Comparison of ENCODE assay signal across 15 cellular contexts in genomic region chr22:23898006-23898974, GRCh38. TPM values are rescaled to one million over a fixed set of nuclear protein-coding genes. Genes with fewer than 3 reads are reported as not detected.
DNase-seq lines count a peak whose midpoint lies in the region; ATAC-seq and TF ChIP-seq lines count a peak whose summit lies in the region.
"Had no signal": no experiment of that assay in that cellular context is flagged by ENCODE, and none has a peak within 500 bp of the region (broad histone marks: within the 10 kb centered on the region; RNA-seq: fewer than 3 reads in every experiment).

No MANE protein-coding gene starts in this region.

- POLR2A ChIA-PET in activated CD4-positive, alpha-beta T cell treated with anti-CD3 and anti-CD28 coated beads for 36 hours (lab: Charles Lee): interaction anchor here (1.1 kb wide), 1 partner anchor 15 kb away, joined by 3 read pairs; no protein-coding TSS in a partner anchor
- POLR2A ChIA-PET in activated naive CD8-positive, alpha-beta T cell treated with anti-CD3 and anti-CD28 coated beads, Interleukin-2, amount 10 ng/mL, durations not matched to agents 7 days and 5 days (lab: Charles Lee): no interaction called here

- peaks cover 24% of the 10 kb centered on the region for H3K79me2 ChIP-seq in GM23248 (ENCODE audit: insufficient read depth)

- no peak for DNase-seq in activated CD4-positive, alpha-beta T cell treated with anti-CD3 and anti-CD28 coated beads, Interleukin-2, amount 10 ng/mL, durations not matched to agents 24 days and 14 days
- DNase-seq in activated CD4-positive, alpha-beta T cell treated with anti-CD3 and anti-CD28 coated beads for 36 hours: no peak
- DNase-seq in MG63 (peak; percentile 40), nephron progenitor cell (no peak), left lung (no peak), GM23248 (no peak)
- no peak for DNase-seq in activated naive CD8-positive, alpha-beta T cell treated with anti-CD3 and anti-CD28 coated beads, Interleukin-2, amount 10 ng/mL, durations not matched to agents 7 days and 5 days
- DNase-seq: activated gamma-delta T cell treated with Interleukin-2 at 50 U/mL for 16 hours, NCI-H2081, trophoblast cell, WERI-Rb-1 had no signal

- ATAC-seq in activated CD4-positive, alpha-beta T cell treated with anti-CD3 and anti-CD28 coated beads for 36 hours: no peak
- ATAC-seq in activated naive CD8-positive, alpha-beta T cell treated with anti-CD3 and anti-CD28 coated beads, Interleukin-2, amount 10 ng/mL, durations not matched to agents 7 days and 5 days (ENCODE audit: low read depth): no peak
- ATAC-seq in GM21381 (IDR thresholded peaks at IDR 0.05; ENCODE audit: unreplicated experiment) (no peak), left lung (no peak)
- ATAC-seq: natural killer cell treated with Interleukin-12 subunit alpha and Interleukin-12 subunit beta and Interleukin-15 and Interleukin-18, amount 100 ng/mL, for 72 hours; Panc1 had no signal

- H3K27ac ChIP-seq in left lung (no peak overlapping the region), GM23248 (no peak overlapping the region)
- H3K27ac ChIP-seq: WERI-Rb-1 had no signal

- H3K4me1 ChIP-seq in left lung (peaks cover 5 to 24% of the 10 kb centered on the region in 2 donors), GM23248 (ENCODE audit: insufficient read depth) (peaks cover 9% of the 10 kb centered on the region; the same call in 1 of the 2 replicates)

- peaks cover 22% of the 10 kb centered on the region; the same call in 1 of the 2 replicates for H3F3A ChIP-seq in GM23248 (ENCODE audit: insufficient read depth)

- no peaks in the 10 kb centered on the region for H3K9me2 ChIP-seq in GM23248 (ENCODE audit: insufficient read depth)

- peaks cover 5% of the 10 kb centered on the region for H3K27me3 Mint-ChIP-seq in activated CD4-positive, alpha-beta T cell treated with anti-CD3 and anti-CD28 coated beads, Interleukin-2, amount 10 ng/mL, durations not matched to agents 24 days and 14 days
- no peaks in the 10 kb centered on the region for H3K27me3 Mint-ChIP-seq in activated CD4-positive, alpha-beta T cell treated with anti-CD3 and anti-CD28 coated beads for 36 hours
- H3K27me3 Mint-ChIP-seq in activated naive CD8-positive, alpha-beta T cell treated with anti-CD3 and anti-CD28 coated beads, Interleukin-2, amount 10 ng/mL, durations not matched to agents 7 days and 5 days: no peaks in the 10 kb centered on the region
- no peaks in the 10 kb centered on the region for H3K27me3 Mint-ChIP-seq in nephron progenitor cell (ENCODE audit: low read depth, poor library complexity)
- H3K27me3 Mint-ChIP-seq: central memory CD8-positive, alpha-beta T cell; natural killer cell treated with Interleukin-12 subunit alpha and Interleukin-12 subunit beta and Interleukin-15 and Interleukin-18, amount 100 ng/mL, for 72 hours had no signal

- peaks cover 18% of the 10 kb centered on the region for H3K4me1 Mint-ChIP-seq in activated CD4-positive, alpha-beta T cell treated with anti-CD3 and anti-CD28 coated beads, Interleukin-2, amount 10 ng/mL, durations not matched to agents 24 days and 14 days
- peaks cover 19% of the 10 kb centered on the region for H3K4me1 Mint-ChIP-seq in activated CD4-positive, alpha-beta T cell treated with anti-CD3 and anti-CD28 coated beads for 36 hours
- H3K4me1 Mint-ChIP-seq in activated naive CD8-positive, alpha-beta T cell treated with anti-CD3 and anti-CD28 coated beads, Interleukin-2, amount 10 ng/mL, durations not matched to agents 7 days and 5 days: peaks cover 25% of the 10 kb centered on the region
- peaks cover 50% of the 10 kb centered on the region for H3K4me1 Mint-ChIP-seq in nephron progenitor cell

- WGBS in GM23248 (ENCODE audit: low coverage in 1 of 2, low lambda C conversion rate in 2 of 2, missing lambda C conversion rate in 2 of 2), 2 experiments: 66 to 72% methylated on average over 8 of the region's 8 CpGs

- in situ Hi-C loops in GM23248 (cut with MboI): no loop called here

- CTCF ChIA-PET in activated CD4-positive, alpha-beta T cell treated with anti-CD3 and anti-CD28 coated beads for 36 hours (lab: Charles Lee): no interaction called here

- H3K9me3 ChIP-seq in MG63: no peaks in the 10 kb centered on the region
- no peaks in the 10 kb centered on the region for H3K9me3 ChIP-seq in left lung
- H3K9me3 ChIP-seq in GM23248 (ENCODE audit: low read depth): no peaks in the 10 kb centered on the region

- no peaks in the 10 kb centered on the region for H4K20me1 ChIP-seq in GM23248 (ENCODE audit: insufficient read depth)

- H3K9me3 Mint-ChIP-seq in activated CD4-positive, alpha-beta T cell treated with anti-CD3 and anti-CD28 coated beads, Interleukin-2, amount 10 ng/mL, durations not matched to agents 24 days and 14 days: peaks cover 6% of the 10 kb centered on the region
- H3K9me3 Mint-ChIP-seq in activated CD4-positive, alpha-beta T cell treated with anti-CD3 and anti-CD28 coated beads for 36 hours (ENCODE audit: low read depth): no peaks in the 10 kb centered on the region
- peaks cover 2% of the 10 kb centered on the region for H3K9me3 Mint-ChIP-seq in activated naive CD8-positive, alpha-beta T cell treated with anti-CD3 and anti-CD28 coated beads, Interleukin-2, amount 10 ng/mL, durations not matched to agents 7 days and 5 days
- peaks cover 16% of the 10 kb centered on the region for H3K9me3 Mint-ChIP-seq in nephron progenitor cell
- H3K9me3 Mint-ChIP-seq: central memory CD8-positive, alpha-beta T cell had no signal

- H2AFZ ChIP-seq in GM23248: no peak overlapping the region

- H3K4me3 ChIP-seq in MG63 (no peak overlapping the region), left lung (no peak overlapping the region), GM23248 (no peak overlapping the region)

- peaks cover 47% of the 10 kb centered on the region for H3K36me3 Mint-ChIP-seq in activated CD4-positive, alpha-beta T cell treated with anti-CD3 and anti-CD28 coated beads, Interleukin-2, amount 10 ng/mL, durations not matched to agents 24 days and 14 days (ENCODE audit: low read depth)
- peaks cover 33% of the 10 kb centered on the region for H3K36me3 Mint-ChIP-seq in activated CD4-positive, alpha-beta T cell treated with anti-CD3 and anti-CD28 coated beads for 36 hours (ENCODE audit: low read depth)
- peaks cover 39% of the 10 kb centered on the region for H3K36me3 Mint-ChIP-seq in activated naive CD8-positive, alpha-beta T cell treated with anti-CD3 and anti-CD28 coated beads, Interleukin-2, amount 10 ng/mL, durations not matched to agents 7 days and 5 days
- H3K36me3 Mint-ChIP-seq in nephron progenitor cell (ENCODE audit: low read depth): peaks cover 46% of the 10 kb centered on the region

- TF ChIP-seq CTCF in nephron progenitor cell (IDR thresholded peaks at IDR 0.05) (no peak), left lung (IDR thresholded peaks at IDR 0.05) (no peak)

- no peak overlapping the region for H3K9ac ChIP-seq in GM23248

- intact Hi-C loops in activated CD4-positive, alpha-beta T cell treated with anti-CD3 and anti-CD28 coated beads, Interleukin-2, amount 10 ng/mL, durations not matched to agents 24 days and 14 days (cut with micrococcal nuclease): no loop called here
- intact Hi-C loops in activated CD4-positive, alpha-beta T cell treated with anti-CD3 and anti-CD28 coated beads for 36 hours (cut with DNase I, micrococcal nuclease): loop anchor here in 1 of 2 experiments (10.0 kb wide), 1 partner anchor 657 kb away; the partner anchor contains the start of genes GUCD1 and SNRPD3
- intact Hi-C loops in left lung (cut with DNase I): no loop called here

- H3K36me3 ChIP-seq in MG63: peaks cover 31% of the 10 kb centered on the region
- H3K36me3 ChIP-seq in left lung: peaks cover 0 to 26% of the 10 kb centered on the region in 2 donors
- H3K36me3 ChIP-seq in GM23248 (ENCODE audit: low read depth): peaks cover 12% of the 10 kb centered on the region; the same call in 1 of the 2 replicates

- peak overlapping the region; percentile 23 for H3K4me3 Mint-ChIP-seq in activated CD4-positive, alpha-beta T cell treated with anti-CD3 and anti-CD28 coated beads, Interleukin-2, amount 10 ng/mL, durations not matched to agents 24 days and 14 days
- H3K4me3 Mint-ChIP-seq in activated CD4-positive, alpha-beta T cell treated with anti-CD3 and anti-CD28 coated beads for 36 hours: no peak overlapping the region
- H3K4me3 Mint-ChIP-seq in activated naive CD8-positive, alpha-beta T cell treated with anti-CD3 and anti-CD28 coated beads, Interleukin-2, amount 10 ng/mL, durations not matched to agents 7 days and 5 days: peak overlapping the region; percentile 16
- no peak overlapping the region for H3K4me3 Mint-ChIP-seq in nephron progenitor cell
- H3K4me3 Mint-ChIP-seq: central memory CD8-positive, alpha-beta T cell had no signal

- H3K27ac Mint-ChIP-seq in activated CD4-positive, alpha-beta T cell treated with anti-CD3 and anti-CD28 coated beads, Interleukin-2, amount 10 ng/mL, durations not matched to agents 24 days and 14 days: no peak overlapping the region
- H3K27ac Mint-ChIP-seq in activated CD4-positive, alpha-beta T cell treated with anti-CD3 and anti-CD28 coated beads for 36 hours: no peak overlapping the region
- H3K27ac Mint-ChIP-seq in activated naive CD8-positive, alpha-beta T cell treated with anti-CD3 and anti-CD28 coated beads, Interleukin-2, amount 10 ng/mL, durations not matched to agents 7 days and 5 days: no peak overlapping the region
- H3K27ac Mint-ChIP-seq in nephron progenitor cell: peak overlapping the region; percentile 79

- H3K4me2 ChIP-seq in GM23248 (ENCODE audit: unreplicated experiment): no peak overlapping the region

- H3K27me3 ChIP-seq in MG63: no peaks in the 10 kb centered on the region
- no peaks in the 10 kb centered on the region for H3K27me3 ChIP-seq in left lung
- no peaks in the 10 kb centered on the region for H3K27me3 ChIP-seq in GM23248 (replicated peaks; ENCODE audit: insufficient read depth)

RNA-seq across cellular contexts. Expression of gene MIF, which starts 4.1 kb away (rescaled TPM):
- total RNA-seq in activated CD4-positive, alpha-beta T cell treated with anti-CD3 and anti-CD28 coated beads, Interleukin-2, amount 10 ng/mL, durations not matched to agents 24 days and 14 days: 1,352 and 1,382 TPM in 2 replicates
- total RNA-seq in activated CD4-positive, alpha-beta T cell treated with anti-CD3 and anti-CD28 coated beads for 36 hours: 1,000 to 10,000 TPM; 1,478 to 1,739 TPM
- total RNA-seq in MG63 (2014; rRNA removed; shearing (Covaris generic); ENCODE audit: low replicate concordance): 527 and 1,011 TPM in 2 replicates
- 100 to 1,000 TPM; 776 to 848 TPM for total RNA-seq in activated naive CD8-positive, alpha-beta T cell treated with anti-CD3 and anti-CD28 coated beads, Interleukin-2, amount 10 ng/mL, durations not matched to agents 7 days and 5 days
- 100 to 1,000 TPM; 361 to 467 TPM for total RNA-seq in left lung
- total RNA-seq in GM23248 (2014; rRNA removed; shearing (Covaris generic)): 262 and 335 TPM in 2 replicates
- 2,233 and 2,246 TPM in 2 replicates for polyA plus RNA-seq in GM23248 (2016; fragmentation: Nextera tagmentation; extraction: Ambion mirVana)

RNA-seq across cellular contexts. Expression of gene SLC2A11, which starts 40.6 kb away (rescaled TPM):
- total RNA-seq in activated CD4-positive, alpha-beta T cell treated with anti-CD3 and anti-CD28 coated beads, Interleukin-2, amount 10 ng/mL, durations not matched to agents 24 days and 14 days: 8.0 and 9.3 TPM in 2 replicates
- total RNA-seq in activated CD4-positive, alpha-beta T cell treated with anti-CD3 and anti-CD28 coated beads for 36 hours: 1 to 10 TPM; 7.6 to 7.7 TPM
- total RNA-seq in MG63 (2014; rRNA removed; shearing (Covaris generic); ENCODE audit: low replicate concordance): 0.27 and 0.30 TPM in 2 replicates
- total RNA-seq in activated naive CD8-positive, alpha-beta T cell treated with anti-CD3 and anti-CD28 coated beads, Interleukin-2, amount 10 ng/mL, durations not matched to agents 7 days and 5 days: 10 to 100 TPM; 10.0 to 12.1 TPM
- 10 to 100 TPM in 1 of 2 donors, 1 to 10 TPM in 1; 9.9 to 15.4 TPM for total RNA-seq in left lung
- total RNA-seq in GM23248 (2014; rRNA removed; shearing (Covaris generic)): 8.5 and 16.6 TPM in 2 replicates
- polyA plus RNA-seq in GM23248 (2016; fragmentation: Nextera tagmentation; extraction: Ambion mirVana): 5.7 and 6.1 TPM in 2 replicates

RNA-seq across cellular contexts. Expression of gene DERL3, which starts 59.5 kb away (rescaled TPM):
- 13.4 and 14.8 TPM in 2 replicates for total RNA-seq in activated CD4-positive, alpha-beta T cell treated with anti-CD3 and anti-CD28 coated beads, Interleukin-2, amount 10 ng/mL, durations not matched to agents 24 days and 14 days
- 1 to 10 TPM; 5.2 to 5.7 TPM for total RNA-seq in activated CD4-positive, alpha-beta T cell treated with anti-CD3 and anti-CD28 coated beads for 36 hours
- 0.42 and 0.72 TPM in 2 replicates for total RNA-seq in MG63 (2014; rRNA removed; shearing (Covaris generic); ENCODE audit: low replicate concordance)
- 1 to 10 TPM; 9.6 to 9.9 TPM for total RNA-seq in activated naive CD8-positive, alpha-beta T cell treated with anti-CD3 and anti-CD28 coated beads, Interleukin-2, amount 10 ng/mL, durations not matched to agents 7 days and 5 days
- 1 to 10 TPM; 6.7 to 9.4 TPM for total RNA-seq in left lung
- total RNA-seq in GM23248 (2014; rRNA removed; shearing (Covaris generic)): 1.2 and 2.3 TPM in 2 replicates
- 0.73 and 0.76 TPM in 2 replicates for polyA plus RNA-seq in GM23248 (2016; fragmentation: Nextera tagmentation; extraction: Ambion mirVana)

Comparison
In these comparisons a context has a peak if more than half of its experiments do, and no peak if none do; other contexts are left out.
1. H3K4me3 Mint-ChIP-seq: peak in activated CD4-positive, alpha-beta T cell treated with anti-CD3 and anti-CD28 coated beads, Interleukin-2, amount 10 ng/mL, durations not matched to agents 24 days and 14 days (single experiment) and activated naive CD8-positive, alpha-beta T cell treated with anti-CD3 and anti-CD28 coated beads, Interleukin-2, amount 10 ng/mL, durations not matched to agents 7 days and 5 days (single experiment); none in activated CD4-positive, alpha-beta T cell treated with anti-CD3 and anti-CD28 coated beads for 36 hours (single experiment) and nephron progenitor cell (single experiment).